In the genomic region with DNA sequence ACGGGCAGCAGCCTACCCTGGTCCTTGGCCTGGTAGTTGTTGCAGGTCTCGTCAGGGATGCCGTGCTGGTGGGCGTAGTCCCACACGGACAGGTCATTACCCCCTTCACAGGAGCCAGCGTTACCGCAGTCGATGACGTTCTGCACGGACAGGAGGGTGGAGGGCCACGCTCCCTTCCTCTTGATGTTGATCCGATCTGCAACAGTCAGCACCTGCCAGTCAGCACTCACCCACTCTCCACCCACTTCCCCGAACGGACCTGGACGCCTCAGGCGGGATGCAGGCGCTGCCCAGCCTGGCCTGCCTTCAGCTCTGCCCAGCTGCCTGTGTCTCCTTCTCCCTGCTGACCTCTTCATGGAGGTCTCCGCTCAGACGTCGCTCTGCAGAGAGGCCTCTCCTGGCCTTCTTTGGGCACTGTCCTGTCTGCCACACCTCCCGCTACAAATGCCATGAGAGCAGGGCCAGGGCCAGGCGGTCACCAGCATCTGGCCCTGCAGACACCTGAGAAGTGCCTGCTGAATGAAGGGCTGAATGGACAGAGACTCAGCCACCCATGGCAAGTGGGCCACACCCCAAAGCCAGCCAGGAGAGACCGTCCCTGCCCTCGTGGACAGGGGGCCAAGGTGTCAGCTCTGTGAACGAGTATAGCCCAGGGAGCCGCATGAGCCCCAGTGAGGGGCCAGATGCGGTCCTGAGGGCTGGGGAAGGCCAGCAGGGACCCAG, we compare ENCODE assay signal across 1 cellular context.
TF ChIP-seq lines count a peak whose summit lies in the region.

No MANE protein-coding gene starts in this region.

TF ChIP-seq in IMR-90, 13 proteins besides CTCF, POLR2A, EP300 and RAD21:
- TF ChIP-seq MAFK (IDR thresholded peaks at IDR 0.05; ENCODE audit: low read depth, low read length) (no peak), BHLHE40 (IDR thresholded peaks at IDR 0.05; ENCODE audit: low read depth, low read length) (no peak), CEBPB (IDR thresholded peaks at IDR 0.05; ENCODE audit: low read depth, low read length) (no peak), SMC3 (IDR thresholded peaks at IDR 0.05; ENCODE audit: low read depth, low read length) (no peak), MAZ (IDR thresholded peaks at IDR 0.05; ENCODE audit: borderline replicate concordance, low read depth, low read length) (no peak), USF2 (IDR thresholded peaks at IDR 0.05; ENCODE audit: low read depth, low read length) (no peak), MXI1 (IDR thresholded peaks at IDR 0.05; ENCODE audit: borderline replicate concordance, low read depth, low read length) (no peak), RFX5 (IDR thresholded peaks at IDR 0.05; ENCODE audit: low read depth, low read length) (no peak), NFE2L2 (IDR thresholded peaks at IDR 0.05; ENCODE audit: low read depth, low read length) (no peak), RCOR1 (IDR thresholded peaks at IDR 0.05; ENCODE audit: insufficient replicate concordance, low read length) (no peak), FOS (IDR thresholded peaks at IDR 0.05; ENCODE audit: low read depth, low read length) (no peak)
- TF ChIP-seq, protein P1, sequence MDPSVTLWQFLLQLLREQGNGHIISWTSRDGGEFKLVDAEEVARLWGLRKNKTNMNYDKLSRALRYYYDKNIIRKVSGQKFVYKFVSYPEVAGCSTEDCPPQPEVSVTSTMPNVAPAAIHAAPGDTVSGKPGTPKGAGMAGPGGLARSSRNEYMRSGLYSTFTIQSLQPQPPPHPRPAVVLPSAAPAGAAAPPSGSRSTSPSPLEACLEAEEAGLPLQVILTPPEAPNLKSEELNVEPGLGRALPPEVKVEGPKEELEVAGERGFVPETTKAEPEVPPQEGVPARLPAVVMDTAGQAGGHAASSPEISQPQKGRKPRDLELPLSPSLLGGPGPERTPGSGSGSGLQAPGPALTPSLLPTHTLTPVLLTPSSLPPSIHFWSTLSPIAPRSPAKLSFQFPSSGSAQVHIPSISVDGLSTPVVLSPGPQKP (IDR thresholded peaks at IDR 0.05; ENCODE audit: borderline replicate concordance, low read depth, low read length) = no peak
